ENCODE assay signal across 14 cellular contexts in the genomic region with DNA sequence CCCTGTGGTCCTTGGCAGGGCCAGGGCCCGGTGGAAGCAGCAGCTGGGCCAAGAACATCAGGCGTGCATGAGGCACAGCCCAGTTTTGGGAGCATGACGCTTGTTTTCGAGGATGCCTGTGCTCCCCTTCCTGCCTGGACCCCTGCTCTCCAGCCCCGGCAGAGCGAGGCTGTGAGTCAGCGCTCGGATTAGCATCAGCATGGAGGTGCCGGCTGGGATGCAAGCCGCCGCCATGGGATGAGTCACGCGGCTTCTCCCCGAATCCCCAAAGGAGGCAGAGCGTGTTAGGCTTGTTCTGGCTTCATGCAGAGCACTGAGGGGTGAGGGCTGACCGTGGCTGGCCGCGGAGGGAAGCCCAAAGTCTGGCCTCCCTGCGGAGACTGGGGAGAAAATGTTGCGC. TPM values are rescaled to one million over a fixed set of nuclear protein-coding genes. Genes with fewer than 3 reads are reported as not detected.
DNase-seq lines count a peak whose midpoint lies in the region; ATAC-seq and TF ChIP-seq lines count a peak whose summit lies in the region.
"Not testable (repeated sequence)": the region's sequence is repeated elsewhere in the genome, so short reads cannot be mapped to it uniquely, and the experiment has no call there.
"Had no signal": no experiment of that assay in that cellular context is flagged by ENCODE, and none has a peak within 500 bp of the region (broad histone marks: within the 10 kb centered on the region; RNA-seq: fewer than 3 reads in every experiment).

No MANE protein-coding gene starts in this region.

- not testable (repeated sequence) for H2AK5ac ChIP-seq in H9 (ENCODE audit: insufficient read length, low read length)

- not testable (repeated sequence) for BruUV-seq in A673 (replicated peaks; lab: Mats Ljungman, UMichigan)

- not testable (repeated sequence) for H3T11ph ChIP-seq in H9 (ENCODE audit: low read length)

- H2AFZ ChIP-seq in H9 (ENCODE audit: low read length) = not testable (repeated sequence)
- H2AFZ ChIP-seq in hepatocyte = peak overlapping the region; percentile 71
- peak overlapping the region; percentile 59 for H2AFZ ChIP-seq in osteoblast (ENCODE audit: low read length)

- H3K36me3 ChIP-seq in A673 (ENCODE audit: insufficient read depth, low read length, poor library complexity, severe bottlenecking); SJCRH30; body of pancreas (replicated peaks in 1 of 2; ENCODE audit: insufficient read depth in 1 of 2, low read depth in 2 of 2); hepatocyte (replicated peaks; ENCODE audit: insufficient read depth, low read depth); osteoblast (ENCODE audit: insufficient read depth, low read length); subcutaneous abdominal adipose tissue (ENCODE audit: control insufficient read depth in 5 of 5, insufficient read depth in 5 of 5, low read length in 5 of 5): not testable (repeated sequence)

- H3K4me1 ChIP-seq in A673 (ENCODE audit: insufficient read depth, low read length, poor library complexity, severe bottlenecking) (peaks cover 38% of the 10 kb centered on the region), H9 (ENCODE audit: insufficient read depth, low read length) (peaks cover 12% of the 10 kb centered on the region; the same call in 1 of the 2 replicates), hepatocyte (ENCODE audit: insufficient read depth) (peaks cover 20% of the 10 kb centered on the region), osteoblast (ENCODE audit: insufficient read depth, low read length) (peaks cover 22% of the 10 kb centered on the region)
- H3K4me1 ChIP-seq in SJCRH30; body of pancreas; subcutaneous abdominal adipose tissue (ENCODE audit: control insufficient read depth in 5 of 5, insufficient read depth in 5 of 5, low read length in 5 of 5): not testable (repeated sequence)

- H4K20me1 ChIP-seq in H9 (ENCODE audit: control insufficient read depth, insufficient read depth, insufficient read length); hepatocyte (ENCODE audit: insufficient read depth, poor library complexity, severe bottlenecking); osteoblast (ENCODE audit: insufficient read depth, low read length): not testable (repeated sequence)

- H3K4me2 ChIP-seq in H9 (ENCODE audit: insufficient read depth, insufficient read length, low read length) = not testable (repeated sequence)
- H3K4me2 ChIP-seq in hepatocyte (peak overlapping the region; percentile 59), osteoblast (ENCODE audit: insufficient read depth, low read length) (peak overlapping the region; percentile 64)

- peak overlapping the region; percentile 75 for H2BK5ac ChIP-seq in H9 (ENCODE audit: insufficient read length, low read length)

- not testable (repeated sequence) for H3K9me2 ChIP-seq in hepatocyte (replicated peaks; ENCODE audit: insufficient read depth)

- H3K4me3 ChIP-seq in A673 (ENCODE audit: low read depth, low read length, poor library complexity, severe bottlenecking) = peak overlapping the region; percentile 9
- H3K4me3 ChIP-seq in SJCRH30 = peak overlapping the region; percentile 36
- not testable (repeated sequence) for H3K4me3 ChIP-seq in body of pancreas; hepatocyte; subcutaneous abdominal adipose tissue (ENCODE audit: low read depth in 1 of 5, low read length in 5 of 5)
- peak overlapping the region; percentile 22 for H3K4me3 ChIP-seq in osteoblast (ENCODE audit: insufficient read depth, low read length)

- H3K27me3 Mint-ChIP-seq in H9 (ENCODE audit: low read depth) = not testable (repeated sequence)

- peak overlapping the region; percentile 27 to 42; a peak in 2 of 5 replicates for H3K4me3 Mint-ChIP-seq in H9

- H4K5ac ChIP-seq in H9 (ENCODE audit: insufficient read length, low read depth, low read length) = peak overlapping the region; percentile 83

- H3K9ac ChIP-seq in H9 (ENCODE audit: extremely low read depth, insufficient read length, low read length); subcutaneous abdominal adipose tissue (ENCODE audit: low read length in 5 of 5): not testable (repeated sequence)

- peak overlapping the region; percentile 39 for H3K14ac ChIP-seq in H9 (ENCODE audit: insufficient read depth, low read length)

- H3K18ac ChIP-seq in H9 (ENCODE audit: insufficient read length, low read depth, low read length) = peak overlapping the region; percentile 81

- not testable (repeated sequence) for TF ChIP-seq POLR2A in body of pancreas (IDR thresholded peaks at IDR 0.05)

- peaks cover 11 to 30% (median 13%) of the 10 kb centered on the region in 3 experiments for H3K36me3 Mint-ChIP-seq in H9 (ENCODE audit: insufficient read depth in 1 of 3, low read depth in 3 of 3)

- DNase-seq in A673 (ENCODE audit: low spot score) = peak; percentile 88
- DNase-seq in H9 = peak; percentile 73
- DNase-seq in SJCRH30 = peak; percentile 60 to 68
- DNase-seq in body of pancreas = peak in 1 of 4 donors; percentile 9
- peak; percentile 24 for DNase-seq in fibroblast of gingiva (ENCODE audit: low read depth)
- peak; percentile 49 for DNase-seq in hepatocyte (ENCODE audit: low spot score)
- DNase-seq in osteoblast (ENCODE audit: insufficient read length, low spot score, missing footprints) = peak; percentile 69

- H3K27ac ChIP-seq in A673 (ENCODE audit: low read depth, low read length, poor library complexity, severe bottlenecking) (peak overlapping the region; percentile 81), H9 (ENCODE audit: insufficient read length, low read depth, low read length) (peak overlapping the region; percentile 90), hepatocyte (peak overlapping the region; percentile 88), osteoblast (ENCODE audit: low read depth, low read length) (peak overlapping the region; percentile 87), subcutaneous abdominal adipose tissue (ENCODE audit: low read depth, low read length) (peak overlapping the region; percentile 46)
- H3K27ac ChIP-seq in SJCRH30, body of pancreas: not testable (repeated sequence)

- no CpG with 5 or more reads among the region's 20 CpGs for WGBS in H9 (ENCODE audit: extremely low coverage, insufficient read length, low lambda C conversion rate)
- 90% methylated on average over 5 of the region's 20 CpGs; no CpG with 5 or more reads in 1 of the 2 donors for WGBS in body of pancreas, 2 donors
- WGBS in hepatocyte (ENCODE audit: low lambda C conversion rate, missing lambda C conversion rate) = 59% methylated on average over 20 of the region's 20 CpGs

- not testable (repeated sequence) for H4K8ac ChIP-seq in H9 (replicated peaks; ENCODE audit: insufficient read length, low read depth, low read length)

- H3K4me1 Mint-ChIP-seq in H9 = peaks cover 58 to 74% of the 10 kb centered on the region in 2 experiments

- peak overlapping the region; percentile 67 for H4K91ac ChIP-seq in H9 (ENCODE audit: insufficient read length, low read depth, low read length)

- not testable (repeated sequence) for H3K79me2 ChIP-seq in H9 (ENCODE audit: insufficient read depth, low read length); hepatocyte; osteoblast (ENCODE audit: insufficient read depth, low read length)

- H2BK15ac ChIP-seq in H9 (ENCODE audit: low read depth, low read length) = not testable (repeated sequence)

- not testable (repeated sequence) for TF ChIP-seq CTCF in A673 (conservative IDR thresholded peaks at IDR 0.05; ENCODE audit: low read depth, low read length); H9 (conservative IDR thresholded peaks at IDR 0.05); body of pancreas (IDR thresholded peaks at IDR 0.05); hepatocyte (IDR thresholded peaks at IDR 0.05; ENCODE audit: poor library complexity); osteoblast (IDR thresholded peaks at IDR 0.05; ENCODE audit: extremely low read depth, low read depth, low read length)

- not testable (repeated sequence) for H3K79me1 ChIP-seq in H9 (ENCODE audit: insufficient read depth, low read depth, low read length, poor library complexity, severe bottlenecking)

- H3K9me3 Mint-ChIP-seq in H9 = peaks cover 9 to 11% of the 10 kb centered on the region in 2 experiments; a peak in 4 of 5 replicates

- H3K56ac ChIP-seq in H9 (ENCODE audit: insufficient read length, low read depth, low read length) = not testable (repeated sequence)

- not testable (repeated sequence) for H3K27me3 ChIP-seq in A673 (replicated peaks; ENCODE audit: insufficient read depth, low read depth, low read length, poor library complexity); H9 (ENCODE audit: insufficient read depth, low read length); SJCRH30; body of pancreas; hepatocyte; osteoblast (ENCODE audit: insufficient read depth, low read length); subcutaneous abdominal adipose tissue (ENCODE audit: control insufficient read depth in 5 of 5, insufficient read depth in 4 of 5, low read length in 5 of 5)

- not testable (repeated sequence) for H3K23ac ChIP-seq in H9 (ENCODE audit: insufficient read length, low read depth, low read length)

- intact Hi-C loops in A673 (cut with micrococcal nuclease; ENCODE audit: unreplicated experiment); body of pancreas (cut with DNase I): not testable (repeated sequence)

- peak overlapping the region; percentile 94 for H2BK20ac ChIP-seq in H9 (ENCODE audit: low read depth, low read length, poor library complexity, severe bottlenecking)

- peak overlapping the region; percentile 97 to 99 (median 99) for H3K27ac Mint-ChIP-seq in H9

- H3K4ac ChIP-seq in H9 (ENCODE audit: low read depth, low read length) = peak overlapping the region; percentile 79; the same call in 1 of the 2 replicates

- not testable (repeated sequence) for H3K9me3 ChIP-seq in A673 (ENCODE audit: low read depth, low read length, poor library complexity, severe bottlenecking); H9 (ENCODE audit: control insufficient read depth, low read depth, low read length); SJCRH30 (replicated peaks); body of pancreas; hepatocyte (ENCODE audit: low read depth); osteoblast (ENCODE audit: low read depth, low read length); subcutaneous abdominal adipose tissue (ENCODE audit: control insufficient read depth in 5 of 5, low read length in 5 of 5)

- CTCF ChIA-PET in A673 (lab: Charles Lee) = not testable (repeated sequence)

- H2BK120ac ChIP-seq in H9 (ENCODE audit: low read depth, low read length, poor library complexity, severe bottlenecking) = peak overlapping the region; percentile 52

- not testable (repeated sequence) for H3K23me2 ChIP-seq in H9 (ENCODE audit: insufficient read length, low read depth, low read length, poor library complexity, severe bottlenecking)

- ATAC-seq in body of pancreas = peak; percentile 35

- POLR2A ChIA-PET in A673 (lab: Charles Lee; ENCODE audit: low non-redundant PET) = not testable (repeated sequence)

- peak overlapping the region; percentile 93 for H2BK12ac ChIP-seq in H9 (ENCODE audit: insufficient read length, low read depth, low read length)

RNA-seq across cellular contexts. Expression of a gene that starts 23.9 kb away (rescaled TPM):
- total RNA-seq in A673 (2021) (39.8 and 59.7 TPM in 2 replicates), H9 (2021) (95.9 and 99.9 TPM in 2 replicates), body of pancreas (10 to 100 TPM in 1 of 2 donors, 1 to 10 TPM in 1; 6.0 to 21.4 TPM), hepatocyte (41.4 and 41.7 TPM in 2 replicates), osteoblast (5.6 and 6.2 TPM in 2 replicates)
- 13.7 and 14.4 TPM in 2 replicates for total RNA-seq in SJCRH30 (2014; rRNA removed; shearing (Covaris generic))
- polyA plus RNA-seq in hepatocyte = 35.8 and 44.3 TPM in 2 replicates
- total RNA-seq: activated CD8-positive, alpha-beta T cell treated with anti-CD3 and anti-CD28 coated beads, Interleukin-2, amount 10 ng/mL, durations not matched to agents 7 days and 5 days; CD8-positive, alpha-beta T cell; T-helper 17 cell had no signal
- polyA plus RNA-seq: keratinocyte had no signal

RNA-seq across cellular contexts. Expression of a gene that starts 53.0 kb away (rescaled TPM):
- total RNA-seq in A673 (2021) (7.5 and 7.7 TPM in 2 replicates), H9 (2021) (1.1 and 1.7 TPM in 2 replicates), body of pancreas (under 1 TPM in 1 of 2 donors, not detected in 1; 0.26 TPM), hepatocyte (0.12 and 0.53 TPM in 2 replicates), osteoblast (3.2 and 4.0 TPM in 2 replicates)
- total RNA-seq in SJCRH30 (2014; rRNA removed; shearing (Covaris generic)) = not detected in 2 replicates
- polyA plus RNA-seq in hepatocyte = 0.15 and 0.64 TPM in 2 replicates
- total RNA-seq: activated CD8-positive, alpha-beta T cell treated with anti-CD3 and anti-CD28 coated beads, Interleukin-2, amount 10 ng/mL, durations not matched to agents 7 days and 5 days; CD8-positive, alpha-beta T cell; neural crest cell; temporal lobe had no signal
